Comparison of ENCODE assay signal across 1 cellular context in the genomic region with DNA sequence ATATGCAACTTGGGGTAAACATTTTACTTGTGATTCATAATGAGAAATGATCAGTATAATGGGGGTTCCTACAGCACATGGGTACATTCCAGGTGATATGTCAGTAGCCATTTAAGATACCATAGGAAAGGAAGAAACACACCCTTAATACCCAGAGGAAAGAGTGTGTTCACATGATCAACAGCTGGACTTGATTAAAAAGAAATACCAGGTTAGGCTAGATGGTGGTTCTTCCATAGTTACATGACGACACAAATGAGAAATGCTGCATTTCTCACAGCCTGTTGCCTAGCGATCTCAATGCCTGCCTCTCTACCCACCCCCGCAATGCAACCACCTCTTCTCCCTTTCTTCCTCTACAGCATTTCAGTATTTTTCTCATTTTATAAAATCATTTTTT.
A peak's percentile ranks its signal among the peaks of the same experiment; 100 is the strongest.
TF ChIP-seq lines count a peak whose summit lies in the region.

No MANE protein-coding gene starts in this region.

TF ChIP-seq in GM12878, 131 proteins besides CTCF, POLR2A, EP300 and RAD21:
- TF ChIP-seq KAT2A (conservative IDR thresholded peaks at IDR 0.05; ENCODE audit: control insufficient read depth, low read depth, low read length), result no peak
- peak; percentile 9; the same call in 1 of the 2 replicates for TF ChIP-seq RUNX3 (IDR thresholded peaks at IDR 0.05; ENCODE audit: low read length)
- peak; percentile 13; the same call in 1 of the 2 replicates for TF ChIP-seq ATF7 (IDR thresholded peaks at IDR 0.05; ENCODE audit: low read depth)
TF ChIP-seq in GM12878: peak in this region for 2.
